ENCODE assay signal across 17 cellular contexts in the genomic region with DNA sequence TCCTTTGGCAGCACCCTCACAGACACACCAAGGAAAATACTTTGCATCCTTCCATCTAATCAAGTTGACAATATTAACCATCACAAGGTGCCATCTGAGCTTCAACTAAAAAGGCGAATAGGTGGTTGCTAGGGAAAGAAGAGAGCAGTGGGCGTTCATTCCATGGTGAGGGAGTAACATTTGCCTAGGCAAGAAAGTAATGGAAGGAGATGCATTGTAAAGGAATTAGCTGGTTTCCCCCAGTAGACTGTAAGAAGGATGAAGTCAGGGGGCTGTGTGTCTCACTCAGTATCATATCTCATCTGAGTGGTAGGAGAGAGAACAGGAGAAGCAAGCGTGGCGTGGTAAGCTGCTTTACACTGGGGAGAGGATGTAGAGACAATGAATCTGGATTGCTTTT.
"Had no signal": no experiment of that assay in that cellular context is flagged by ENCODE, and none has a peak within 500 bp of the region (broad histone marks: within the 10 kb centered on the region; RNA-seq: fewer than 3 reads in every experiment).

No MANE protein-coding gene starts in this region.

- H3K9me3 ChIP-seq: SK-N-SH had no signal

- H3K27ac ChIP-seq: RWPE1 had no signal

- DNase-seq: KBM-7, MV-4-11, NCI-H1048, NCI-H1105, NCI-H1417, NCI-H1436 treated with DMSO at 0.1 percent for 48 hours, NCI-H1694, NCI-H1930, NCI-H2081, NCI-H2107, NCI-H2227 treated with DMSO at 0.1 percent for 48 hours, NCI-H524, NCI-H526 treated with DMSO at 0.1 percent for 48 hours, NCI-H774, SHP77, SK-N-SH had no signal
